Comparison of ENCODE assay signal across 9 cellular contexts in the genomic region with DNA sequence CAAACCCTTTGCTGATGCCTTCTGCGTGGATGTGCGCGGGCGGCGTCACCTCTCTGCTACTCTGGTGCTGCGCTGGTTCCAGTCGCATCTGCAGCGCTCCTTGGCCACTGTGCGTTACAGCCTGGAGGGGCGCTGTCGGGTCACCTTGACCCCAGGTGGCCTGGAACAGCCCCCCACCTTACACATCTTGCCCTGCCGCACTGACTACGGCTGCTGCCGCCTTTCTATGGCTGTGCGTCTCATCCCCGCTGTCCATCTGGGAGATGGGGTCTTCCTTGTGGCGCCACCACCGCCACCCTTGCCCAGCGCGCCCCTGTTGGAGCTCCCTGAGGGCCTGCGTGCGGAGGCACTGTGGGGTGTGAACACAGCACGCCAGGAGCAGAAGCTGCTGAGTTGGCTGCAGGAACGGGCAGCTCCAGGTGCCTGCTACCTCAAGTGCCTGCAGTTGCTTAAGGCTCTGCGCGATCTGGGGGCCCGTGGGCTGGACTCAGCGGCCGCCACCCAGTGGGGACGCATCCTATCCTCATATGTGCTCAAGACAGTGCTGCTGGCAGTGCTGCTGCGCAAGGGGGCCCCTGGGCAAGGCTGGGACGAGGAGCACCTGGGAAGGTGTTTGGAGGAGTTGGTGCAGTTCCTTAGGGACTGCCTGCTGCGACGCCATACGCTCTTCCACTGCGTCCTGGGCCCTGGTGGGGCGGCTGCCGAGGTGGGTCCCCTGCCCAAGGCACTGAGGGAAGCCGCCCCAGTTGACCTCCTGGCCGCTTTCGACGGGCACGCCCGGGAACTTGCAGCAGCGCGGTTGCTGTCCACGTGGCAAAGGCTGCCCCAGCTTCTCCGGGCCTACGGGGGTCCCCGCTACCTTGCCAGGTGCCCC. TPM values are rescaled to one million over a fixed set of nuclear protein-coding genes. Genes with fewer than 3 reads are reported as not detected.
DNase-seq lines count a peak whose midpoint lies in the region; ATAC-seq, FAIRE-seq and TF ChIP-seq lines count a peak whose summit lies in the region.
"Had no signal": no experiment of that assay in that cellular context is flagged by ENCODE, and none has a peak within 500 bp of the region (broad histone marks: within the 10 kb centered on the region; RNA-seq: fewer than 3 reads in every experiment).

No MANE protein-coding gene starts in this region.

- intact Hi-C loops in endothelial cell of umbilical vein (cut with micrococcal nuclease) = loop anchor here (5.0 to 10.0 kb wide), 2 partner anchors 311 to 407 kb away; partner anchors contain the start of genes ARL6IP1, CCP110 and GDE1

- H3K4me1 ChIP-seq in endothelial cell of umbilical vein (ENCODE audit: control insufficient read depth, extremely low read depth, insufficient read depth, low read length) = peaks cover 52% of the 10 kb centered on the region
- peaks cover 61% of the 10 kb centered on the region for H3K4me1 ChIP-seq in mucosa of stomach (ENCODE audit: control insufficient read depth, insufficient read depth, low read length)
- H3K4me1 ChIP-seq in urinary bladder (ENCODE audit: insufficient read depth) = peaks cover 3% of the 10 kb centered on the region

- H3K9me3 Mint-ChIP-seq in activated naive CD8-positive, alpha-beta T cell (ENCODE audit: low read depth) = no peaks in the 10 kb centered on the region
- no peaks in the 10 kb centered on the region for H3K9me3 Mint-ChIP-seq in activated naive CD8-positive, alpha-beta T cell treated with anti-CD3 and anti-CD28 coated beads for 36 hours
- H3K9me3 Mint-ChIP-seq: CD4-positive, alpha-beta memory T cell had no signal

- peaks cover 4 to 8% of the 10 kb centered on the region in 2 experiments for H3K36me3 ChIP-seq in endothelial cell of umbilical vein (ENCODE audit: control insufficient read depth in 2 of 2, extremely low read depth in 1 of 2, insufficient read depth in 2 of 2, low read length in 2 of 2)
- H3K36me3 ChIP-seq in mucosa of stomach (ENCODE audit: control insufficient read depth, insufficient read depth, low read length) = no peaks in the 10 kb centered on the region
- H3K36me3 ChIP-seq in urinary bladder (ENCODE audit: insufficient read depth) = no peaks in the 10 kb centered on the region

- H3K9me3 ChIP-seq in endothelial cell of umbilical vein (replicated peaks; ENCODE audit: control insufficient read depth, insufficient read depth, low read length) (no peaks in the 10 kb centered on the region), mucosa of stomach (ENCODE audit: control insufficient read depth, low read length) (no peaks in the 10 kb centered on the region)

- DNase-seq in activated naive CD8-positive, alpha-beta T cell treated with anti-CD3 and anti-CD28 coated beads for 36 hours = no peak
- DNase-seq in endothelial cell of umbilical vein (ENCODE audit: low read depth, low spot score) = no peak
- no peak for DNase-seq in stimulated activated CD4-positive, alpha-beta T cell treated with anti-CD3 and anti-CD28 coated beads, Interleukin-4, amount 100 ng/mL, for 4 hours
- DNase-seq: CD4-positive, alpha-beta memory T cell had no signal

- TF ChIP-seq CTCF in endothelial cell of umbilical vein (IDR thresholded peaks at IDR 0.05; ENCODE audit: extremely low read depth in 1 of 2, insufficient read depth in 1 of 2, low read depth in 1 of 2, low read length in 2 of 2) = peak in 1 of 2 donors; percentile 30

- H2AFZ ChIP-seq in endothelial cell of umbilical vein (ENCODE audit: low read depth, low read length) = no peak overlapping the region

- POLR2A ChIA-PET in endothelial cell of umbilical vein (lab: Charles Lee) = interaction anchor here (1.6 to 2.1 kb wide), 2 partner anchors 27 to 29 kb away, joined by 3 to 15 read pairs; no protein-coding TSS in a partner anchor

- dilution Hi-C loops in endothelial cell of umbilical vein (cut with MboI; ENCODE audit: extremely low pct_ligation_motif_present, low sequenced_read_pairs) = loop anchor here (25.0 kb wide), 1 partner anchor 328 kb away; the partner anchor contains the start of gene RPS15A

- peaks cover 54% of the 10 kb centered on the region for H3K79me2 ChIP-seq in endothelial cell of umbilical vein (ENCODE audit: control insufficient read depth, insufficient read depth, low read length)

- peak overlapping the region; percentile 72 for H3K4me2 ChIP-seq in endothelial cell of umbilical vein (ENCODE audit: insufficient read depth, low read length)

- peak overlapping the region in 2 of 3 experiments; percentile 44 to 66 for H3K4me3 ChIP-seq in endothelial cell of umbilical vein (replicated peaks in 1 of 3; ENCODE audit: insufficient read depth in 1 of 3, low read depth in 1 of 3, low read length in 3 of 3)
- peak overlapping the region; percentile 40 for H3K4me3 ChIP-seq in mucosa of stomach (ENCODE audit: low read length)
- H3K4me3 ChIP-seq in urinary bladder (ENCODE audit: low read depth, low read length) = peak overlapping the region; percentile 88

- no peaks in the 10 kb centered on the region for H3K9me1 ChIP-seq in endothelial cell of umbilical vein (replicated peaks; ENCODE audit: control insufficient read depth, extremely low read depth, insufficient read depth, low read length)

- no TSS peak for BruUV-seq in endothelial cell of umbilical vein (replicated peaks; lab: Mats Ljungman, UMichigan)

- peak overlapping the region; percentile 89 for H3K27ac ChIP-seq in endothelial cell of umbilical vein (ENCODE audit: insufficient read depth, low read depth, low read length)
- peak overlapping the region; percentile 97 for H3K27ac ChIP-seq in urinary bladder (ENCODE audit: low read depth)

- H3K36me3 Mint-ChIP-seq in activated naive CD8-positive, alpha-beta T cell = no peaks in the 10 kb centered on the region
- peaks cover 2% of the 10 kb centered on the region for H3K36me3 Mint-ChIP-seq in activated naive CD8-positive, alpha-beta T cell treated with anti-CD3 and anti-CD28 coated beads for 36 hours
- H3K36me3 Mint-ChIP-seq: CD4-positive, alpha-beta memory T cell had no signal

- peak overlapping the region; percentile 35 for H3K4me3 Mint-ChIP-seq in activated naive CD8-positive, alpha-beta T cell
- no peak overlapping the region for H3K4me3 Mint-ChIP-seq in activated naive CD8-positive, alpha-beta T cell treated with anti-CD3 and anti-CD28 coated beads for 36 hours

- no peak overlapping the region for H3K27ac Mint-ChIP-seq in activated naive CD8-positive, alpha-beta T cell
- H3K27ac Mint-ChIP-seq in activated naive CD8-positive, alpha-beta T cell treated with anti-CD3 and anti-CD28 coated beads for 36 hours = no peak overlapping the region

- TF ChIP-seq POLR2A in endothelial cell of umbilical vein (IDR thresholded peaks at IDR 0.05; ENCODE audit: low read depth, low read length) = no peak

- H3K27me3 Mint-ChIP-seq in activated naive CD8-positive, alpha-beta T cell = peaks cover 19% of the 10 kb centered on the region
- peaks cover 44% of the 10 kb centered on the region for H3K27me3 Mint-ChIP-seq in activated naive CD8-positive, alpha-beta T cell treated with anti-CD3 and anti-CD28 coated beads for 36 hours

- CTCF ChIA-PET in endothelial cell of umbilical vein (lab: Charles Lee) = interaction anchor here (1.4 to 3.5 kb wide), 6 partner anchors 16 to 65 kb away, joined by 4 to 37 read pairs (median 10); no protein-coding TSS in a partner anchor

- H3K27me3 ChIP-seq in endothelial cell of umbilical vein (ENCODE audit: control insufficient read depth in 2 of 2, insufficient read depth in 2 of 2, low read length in 2 of 2) (no peaks in the 10 kb centered on the region), mucosa of stomach (ENCODE audit: control insufficient read depth, insufficient read depth, low read length) (no peaks in the 10 kb centered on the region)

- no peaks in the 10 kb centered on the region for H4K20me1 ChIP-seq in endothelial cell of umbilical vein (replicated peaks; ENCODE audit: control insufficient read depth, extremely low read depth, insufficient read depth, low read length)

- 76% methylated on average over 50 of the region's 50 CpGs for whole genome bisulfite sequencing in urinary bladder

- H3K9ac ChIP-seq in endothelial cell of umbilical vein (replicated peaks; ENCODE audit: extremely low read depth, insufficient read depth, low read length) (peak overlapping the region; percentile 88), mucosa of stomach (ENCODE audit: low read length) (peak overlapping the region; percentile 74)

- ATAC-seq in HG03565 (IDR thresholded peaks at IDR 0.05; ENCODE audit: unreplicated experiment) (no peak), GM19328 (IDR thresholded peaks at IDR 0.05; ENCODE audit: unreplicated experiment) (no peak)

- peaks cover 26% of the 10 kb centered on the region for H3K4me1 Mint-ChIP-seq in activated naive CD8-positive, alpha-beta T cell (ENCODE audit: low read depth)
- peaks cover 11% of the 10 kb centered on the region for H3K4me1 Mint-ChIP-seq in activated naive CD8-positive, alpha-beta T cell treated with anti-CD3 and anti-CD28 coated beads for 36 hours

- no peak for FAIRE-seq in endothelial cell of umbilical vein (lab: Jason Lieb, UNC)

RNA-seq across cellular contexts. Expression of gene ITPRIPL2, which starts 1.6 kb away (rescaled TPM):
- total RNA-seq in activated naive CD8-positive, alpha-beta T cell treated with anti-CD3 and anti-CD28 coated beads for 36 hours = under 1 TPM; 0.35 to 0.38 TPM
- total RNA-seq in endothelial cell of umbilical vein (40.8 and 43.2 TPM in 2 replicates), urinary bladder (63.5 TPM)
- polyA plus RNA-seq in endothelial cell of umbilical vein (10.9 and 12.0 TPM in 2 replicates), urinary bladder (14.5 TPM)
- polyA plus RNA-seq in endothelial cell of umbilical vein (2011; cell fraction: cytosol; rRNA removed) = 7.2 and 8.5 TPM in 2 replicates
- 9.0 and 10.3 TPM in 2 replicates for polyA plus RNA-seq in endothelial cell of umbilical vein (2011; cell fraction: nucleus; rRNA removed)
- 11.4 and 11.9 TPM in 2 replicates for polyA plus RNA-seq in endothelial cell of umbilical vein (2012)
- polyA minus RNA-seq in endothelial cell of umbilical vein = 18.0 and 20.2 TPM in 2 replicates
- polyA minus RNA-seq in endothelial cell of umbilical vein (2011; cell fraction: cytosol; rRNA and poly(A)+ RNA removed) = 34.2 TPM
- polyA minus RNA-seq in endothelial cell of umbilical vein (2011; cell fraction: nucleus; rRNA and poly(A)+ RNA removed) = 15.6 and 27.4 TPM in 2 replicates

RNA-seq across cellular contexts. Expression of gene COQ7, which starts 48.0 kb away (rescaled TPM):
- 10 to 100 TPM; 19.8 to 22.5 TPM for total RNA-seq in activated naive CD8-positive, alpha-beta T cell treated with anti-CD3 and anti-CD28 coated beads for 36 hours
- total RNA-seq in endothelial cell of umbilical vein (22.1 and 24.2 TPM in 2 replicates), urinary bladder (23.8 TPM)
- polyA plus RNA-seq in endothelial cell of umbilical vein (11.1 and 12.9 TPM in 2 replicates), urinary bladder (22.1 TPM)
- polyA plus RNA-seq in endothelial cell of umbilical vein (2011; cell fraction: cytosol; rRNA removed) = 18.0 and 23.7 TPM in 2 replicates
- 16.6 and 19.3 TPM in 2 replicates for polyA plus RNA-seq in endothelial cell of umbilical vein (2011; cell fraction: nucleus; rRNA removed)
- 13.7 and 15.5 TPM in 2 replicates for polyA plus RNA-seq in endothelial cell of umbilical vein (2012)
- 15.0 and 18.4 TPM in 2 replicates for polyA minus RNA-seq in endothelial cell of umbilical vein
- 17.8 TPM for polyA minus RNA-seq in endothelial cell of umbilical vein (2011; cell fraction: cytosol; rRNA and poly(A)+ RNA removed)
- 17.6 and 24.2 TPM in 2 replicates for polyA minus RNA-seq in endothelial cell of umbilical vein (2011; cell fraction: nucleus; rRNA and poly(A)+ RNA removed)

RNA-seq across cellular contexts. Expression of gene SYT17, which starts 52.7 kb away (rescaled TPM):
- total RNA-seq in activated naive CD8-positive, alpha-beta T cell treated with anti-CD3 and anti-CD28 coated beads for 36 hours = under 1 TPM in 1 of 2 experiments, not detected in 1; 0.14 TPM
- 1.8 and 1.9 TPM in 2 replicates for total RNA-seq in endothelial cell of umbilical vein
- polyA plus RNA-seq in endothelial cell of umbilical vein = 2.8 and 4.2 TPM in 2 replicates
- polyA plus RNA-seq in endothelial cell of umbilical vein (2011; cell fraction: cytosol; rRNA removed) = 1.1 and 1.2 TPM in 2 replicates
- 3.4 and 4.0 TPM in 2 replicates for polyA plus RNA-seq in endothelial cell of umbilical vein (2011; cell fraction: nucleus; rRNA removed)
- polyA plus RNA-seq in endothelial cell of umbilical vein (2012) = 0.62 and 0.93 TPM in 2 replicates
- polyA minus RNA-seq in endothelial cell of umbilical vein = 3.9 and 4.9 TPM in 2 replicates
- not detected for polyA minus RNA-seq in endothelial cell of umbilical vein (2011; cell fraction: cytosol; rRNA and poly(A)+ RNA removed)
- polyA minus RNA-seq in endothelial cell of umbilical vein (2011; cell fraction: nucleus; rRNA and poly(A)+ RNA removed) = 2.8 and 2.9 TPM in 2 replicates
- total RNA-seq in urinary bladder = 6.5 TPM
- 1.8 TPM for polyA plus RNA-seq in urinary bladder
- total RNA-seq: CD4-positive, alpha-beta memory T cell had no signal
- polyA plus RNA-seq: CD4-positive, alpha-beta memory T cell had no signal

Comparison
In these comparisons a context has a peak if more than half of its experiments do, and no peak if none do; other contexts are left out.
1. RNA of gene ITPRIPL2, which starts 1.6 kb away (total RNA-seq): 63.5 TPM in urinary bladder (single experiment) and 40.8 to 43.2 TPM in endothelial cell of umbilical vein; 0.35 to 0.38 TPM in activated naive CD8-positive, alpha-beta T cell treated with anti-CD3 and anti-CD28 coated beads for 36 hours; every median in the first group is over 10 times any median in the second.
2. Peak in every context shown above with its lines, with median percentiles within 50 percentile points of each other: H3K4me3 ChIP-seq.